In the genomic region with DNA sequence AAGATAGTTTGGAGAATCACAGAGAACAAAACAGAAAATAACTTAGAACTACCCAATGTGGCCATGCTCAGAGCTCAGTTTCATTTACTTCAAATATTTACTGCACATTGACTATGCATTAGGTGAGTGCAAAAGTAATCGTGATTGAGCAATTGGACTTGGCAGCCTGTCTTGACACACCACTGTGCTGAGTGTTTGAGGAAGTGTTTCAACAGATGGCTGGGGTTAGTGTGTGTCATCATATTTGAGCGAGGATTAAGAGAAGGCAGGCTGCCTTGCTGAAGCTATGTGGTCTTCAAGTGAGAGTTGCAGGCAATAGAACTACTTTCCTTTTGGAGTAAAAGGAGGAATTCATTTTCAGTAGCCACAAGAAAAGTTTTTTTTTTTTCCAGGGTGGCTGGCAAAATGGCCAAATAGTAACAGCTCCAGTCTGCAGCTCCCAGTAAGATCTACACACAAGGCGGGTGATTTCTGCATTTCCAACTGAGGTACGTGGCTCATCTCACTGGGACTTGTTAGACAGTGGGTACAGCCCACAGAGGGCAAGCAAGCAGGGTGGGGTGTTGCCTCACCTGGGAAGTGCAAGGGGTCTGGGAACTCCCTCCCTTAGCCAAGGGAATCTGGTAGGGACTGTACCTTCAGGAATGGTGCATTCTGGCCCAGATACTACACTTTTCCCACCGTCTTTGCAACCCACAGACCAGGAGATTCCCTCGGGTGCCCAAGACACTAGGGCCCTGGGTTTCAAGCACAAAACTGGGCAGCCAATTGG, we compare ENCODE assay signal across 12 cellular contexts. TPM values are rescaled to one million over a fixed set of nuclear protein-coding genes. Genes with fewer than 3 reads are reported as not detected.
DNase-seq lines count a peak whose midpoint lies in the region; ATAC-seq, FAIRE-seq and TF ChIP-seq lines count a peak whose summit lies in the region.
"Had no signal": no experiment of that assay in that cellular context is flagged by ENCODE, and none has a peak within 500 bp of the region (broad histone marks: within the 10 kb centered on the region; RNA-seq: fewer than 3 reads in every experiment).

No MANE protein-coding gene starts in this region.

- no peaks in the 10 kb centered on the region for H3K27me3 ChIP-seq in MG63
- H3K27me3 ChIP-seq: uterus had no signal

- POLR2A ChIA-PET in WTC11 (lab: Charles Lee): no interaction called here

- FAIRE-seq in H54 (lab: Jason Lieb, UNC): no peak

- CTCF ChIA-PET in WTC11 (lab: Charles Lee): no interaction called here

- intact Hi-C loops in CD14-positive monocyte (cut with micrococcal nuclease): loop anchor here in 1 of 2 donors (10.0 kb wide), 1 partner anchor 61 kb away; no protein-coding TSS in a partner anchor

- no peak for TF ChIP-seq CTCF in CD14-positive monocyte (IDR thresholded peaks at IDR 0.05)
- no peak for TF ChIP-seq CTCF in WTC11 (IDR thresholded peaks at IDR 0.05)

- no peaks in the 10 kb centered on the region for H3K36me3 ChIP-seq in MG63
- H3K36me3 ChIP-seq: uterus had no signal

- peaks cover 0 to 5% of the 10 kb centered on the region in 2 donors for H3K36me3 Mint-ChIP-seq in CD14-positive monocyte
- peaks cover 8% of the 10 kb centered on the region; the same call in 1 of the 2 replicates for H3K36me3 Mint-ChIP-seq in WTC11

- H3K27me3 Mint-ChIP-seq in CD14-positive monocyte (ENCODE audit: low read depth in 3 of 3): peaks cover 0 to 2% (median 0%) of the 10 kb centered on the region in 3 donors
- H3K27me3 Mint-ChIP-seq in WTC11 (ENCODE audit: low read depth): peaks cover 10% of the 10 kb centered on the region

- H3K4me1 Mint-ChIP-seq in CD14-positive monocyte (peaks cover 25% of the 10 kb centered on the region), WTC11 (no peaks in the 10 kb centered on the region)

- TF ChIP-seq POLR2A in H54 (IDR thresholded peaks at IDR 0.05; ENCODE audit: low read depth, low read length): no peak

- no peak for ATAC-seq in WTC11
- no peak for ATAC-seq in HG03520 (IDR thresholded peaks at IDR 0.05; ENCODE audit: unreplicated experiment)

- H3K9me3 Mint-ChIP-seq in CD14-positive monocyte: peaks cover 7 to 25% (median 13%) of the 10 kb centered on the region in 7 donors
- peaks cover 45% of the 10 kb centered on the region for H3K9me3 Mint-ChIP-seq in WTC11

- DNase-seq in CD14-positive monocyte (ENCODE audit: low spot score) (peak; percentile 81), MG63 (peak; percentile 74), WTC11 (ENCODE audit: low spot score) (no peak), lung microvascular endothelial cell (ENCODE audit: low read depth in 2 of 2) (peak; percentile 49 to 51), NCI-H1417 treated with DMSO at 0.1 percent for 48 hours (lab: John Stamatoyannopoulos, UW) (no peak), H54 (ENCODE audit: insufficient read length, low spot score) (no peak)
- no peak for DNase-seq in activated naive CD4-positive, alpha-beta T cell treated with anti-CD3 and anti-CD28 coated beads, Interleukin-2, amount 50 U/mL, for 16 hours
- DNase-seq: DND-41, uterus had no signal

- H3K4me3 Mint-ChIP-seq in CD14-positive monocyte (peak overlapping the region; percentile 28 to 63), WTC11 (no peak overlapping the region)
- H3K4me3 Mint-ChIP-seq: activated naive CD8-positive, alpha-beta T cell; T-helper 1 cell treated with Interleukin-12 subunit alpha and Interleukin-12 subunit beta and Interleukin-4 antibody, amounts not matched to agents 30 μg/mL and 1 μg/mL, for 36 hours had no signal

- H3K4me3 ChIP-seq in MG63: no peak overlapping the region
- H3K4me3 ChIP-seq: uterus had no signal

- peak overlapping the region; percentile 55 to 88 (median 81) for H3K27ac Mint-ChIP-seq in CD14-positive monocyte
- H3K27ac Mint-ChIP-seq in WTC11: no peak overlapping the region
- H3K27ac Mint-ChIP-seq: activated naive CD8-positive, alpha-beta T cell; T-helper 1 cell treated with Interleukin-12 subunit alpha and Interleukin-12 subunit beta and Interleukin-4 antibody, amounts not matched to agents 30 μg/mL and 1 μg/mL, for 36 hours had no signal

- H3K9me3 ChIP-seq in MG63: peaks cover 4% of the 10 kb centered on the region; the same call in 1 of the 2 replicates
- H3K9me3 ChIP-seq: uterus had no signal

TF ChIP-seq in WTC11, 78 proteins besides CTCF, POLR2A, EP300 and RAD21:
- TF ChIP-seq GABPB1 (CRISPR knock-in tag; IDR thresholded peaks at IDR 0.05): peak; percentile 94
- TF ChIP-seq, protein P1, sequence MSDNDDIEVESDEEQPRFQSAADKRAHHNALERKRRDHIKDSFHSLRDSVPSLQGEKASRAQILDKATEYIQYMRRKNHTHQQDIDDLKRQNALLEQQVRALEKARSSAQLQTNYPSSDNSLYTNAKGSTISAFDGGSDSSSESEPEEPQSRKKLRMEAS (CRISPR knock-in tag; IDR thresholded peaks at IDR 0.05): no peak

RNA-seq across cellular contexts. Expression of a gene that starts 37.7 kb away (rescaled TPM):
- polyA plus RNA-seq in CD14-positive monocyte: not detected
- total RNA-seq in MG63 (2014; rRNA removed; shearing (Covaris generic); ENCODE audit: low replicate concordance): not detected in 2 replicates
- total RNA-seq in WTC11 (2021) (not detected in 3 replicates), lung microvascular endothelial cell (not detected in 2 replicates)
- total RNA-seq: uterus had no signal

RNA-seq across cellular contexts. Expression of a gene that starts 49.3 kb away (rescaled TPM):
- polyA plus RNA-seq in CD14-positive monocyte: not detected
- not detected in 2 replicates for total RNA-seq in MG63 (2014; rRNA removed; shearing (Covaris generic); ENCODE audit: low replicate concordance)
- total RNA-seq in WTC11 (2021): not detected in 3 replicates
- total RNA-seq in lung microvascular endothelial cell: not detected in 2 replicates
- total RNA-seq: uterus had no signal

Comparison
In these comparisons a context has a peak if more than half of its experiments do, and no peak if none do; other contexts are left out.
1. DNase-seq: peak in CD14-positive monocyte (single experiment), MG63 (single experiment) and lung microvascular endothelial cell (2 of 2); none in WTC11 (single experiment), NCI-H1417 treated with DMSO at 0.1 percent for 48 hours (single experiment), H54 (single experiment) and activated naive CD4-positive, alpha-beta T cell treated with anti-CD3 and anti-CD28 coated beads, Interleukin-2, amount 50 U/mL, for 16 hours (single experiment).